Comparison of ENCODE assay signal across 10 cellular contexts in the genomic region with DNA sequence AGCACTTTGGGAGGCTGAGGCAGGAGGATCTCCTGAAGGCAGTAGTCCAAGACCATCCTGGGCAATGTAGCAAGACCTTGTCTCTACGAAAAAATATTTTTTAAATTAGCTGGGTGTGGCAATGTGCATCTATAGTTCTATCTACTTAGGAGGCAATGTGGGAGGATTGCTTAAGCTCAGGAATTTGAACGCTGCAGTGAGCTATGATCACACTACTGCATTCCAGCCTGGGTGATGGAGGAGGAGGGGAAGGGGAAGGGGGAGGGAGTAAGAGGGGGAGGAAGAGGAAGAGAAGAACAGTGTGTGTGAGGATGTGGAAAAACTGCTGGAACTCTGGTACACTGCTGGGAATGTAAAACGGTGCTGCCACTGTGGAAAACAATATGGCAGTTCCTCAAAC. TPM values are rescaled to one million over a fixed set of nuclear protein-coding genes. Genes with fewer than 3 reads are reported as not detected.
DNase-seq lines count a peak whose midpoint lies in the region; TF ChIP-seq lines count a peak whose summit lies in the region.
"Had no signal": no experiment of that assay in that cellular context is flagged by ENCODE, and none has a peak within 500 bp of the region (broad histone marks: within the 10 kb centered on the region; RNA-seq: fewer than 3 reads in every experiment).

No MANE protein-coding gene starts in this region.

- H2BK15ac ChIP-seq in mesenchymal stem cell (ENCODE audit: low read depth, poor library complexity, severe bottlenecking) = no peak overlapping the region

- peaks cover 5% of the 10 kb centered on the region for H3K79me1 ChIP-seq in mesenchymal stem cell (replicated peaks; ENCODE audit: low read length, poor library complexity, severe bottlenecking)

- peak overlapping the region in 1 of 2 experiments; percentile 82 for H3K4ac ChIP-seq in mesenchymal stem cell (ENCODE audit: low read depth in 1 of 2, low read length in 2 of 2)

- WGBS in mesenchymal stem cell = 24% methylated on average over 3 of the region's 3 CpGs

- intact Hi-C loops in MCF 10A (cut with micrococcal nuclease) (no loop called here), breast epithelium (cut with DNase I; ENCODE audit: low total_unique reads) (no loop called here), uterus (cut with DNase I; ENCODE audit: low total_unique reads) (no loop called here)
- intact Hi-C loops in activated CD4-positive, alpha-beta T cell treated with anti-CD3 and anti-CD28 coated beads, Interleukin-2, amount 10 ng/mL, durations not matched to agents 24 days and 14 days (cut with micrococcal nuclease) = no loop called here
- intact Hi-C loops in activated T-helper 2 cell treated with anti-CD3 and anti-CD28 coated beads, Interferon-gamma antibody, Interleukin-2, Interleukin-4, amounts not matched to agents 10 μg/mL and 5 μg/mL and 100 μg/mL, durations not matched to agents 14 hours and 24 hours and 36 hours (cut with micrococcal nuclease) = no loop called here
- intact Hi-C loops in activated naive CD4-positive, alpha-beta T cell treated with anti-CD3 and anti-CD28 coated beads for 36 hours (cut with micrococcal nuclease) = no loop called here

- peak overlapping the region in 1 of 2 experiments; percentile 48 for H3K14ac ChIP-seq in mesenchymal stem cell (ENCODE audit: low read length in 2 of 2)

- peak overlapping the region in 1 of 2 donors; percentile 61 for H3K27ac ChIP-seq in breast epithelium
- H3K27ac ChIP-seq in duodenal mucosa (ENCODE audit: low read depth, low read length) = peak overlapping the region; percentile 32
- H3K27ac ChIP-seq in mesenchymal stem cell (ENCODE audit: low read length, poor library complexity, severe bottlenecking) = peak overlapping the region; percentile 46
- peak overlapping the region; percentile 61 to 66 for H3K27ac ChIP-seq in uterus

- TF ChIP-seq POLR2A in breast epithelium (IDR thresholded peaks at IDR 0.05) = no peak
- no peak for TF ChIP-seq POLR2A in uterus (IDR thresholded peaks at IDR 0.05)

- peak overlapping the region; percentile 76 for H2AK5ac ChIP-seq in mesenchymal stem cell (ENCODE audit: low read length, severe bottlenecking)

- H3K4me1 ChIP-seq in breast epithelium (no peaks in the 10 kb centered on the region), duodenal mucosa (ENCODE audit: control insufficient read depth in 1 of 2, insufficient read depth in 2 of 2, low read length in 2 of 2) (no peaks in the 10 kb centered on the region), mesenchymal stem cell (ENCODE audit: control insufficient read depth, insufficient read depth, low read depth, low read length) (peaks cover 6% of the 10 kb centered on the region), uterus (no peaks in the 10 kb centered on the region)
- H3K4me1 ChIP-seq: BE2C had no signal

- no peak overlapping the region for H4K91ac ChIP-seq in mesenchymal stem cell (ENCODE audit: low read length)

- POLR2A ChIA-PET in MCF 10A (lab: Yijun Ruan, JAX) = interaction anchor here (0.6 to 2.0 kb wide), 5 partner anchors 12 to 123 kb away, joined by 3 to 9 read pairs (median 5); a partner anchor contains a TSS

- no peak overlapping the region for H2BK5ac ChIP-seq in mesenchymal stem cell (ENCODE audit: low read depth, low read length, poor library complexity, severe bottlenecking)

- CTCF ChIA-PET in MCF 10A (lab: Yijun Ruan, JAX) = interaction anchor here (1.1 kb wide), 1 partner anchor 10 kb away, joined by 5 read pairs; no protein-coding TSS in a partner anchor
- CTCF ChIA-PET in activated naive CD4-positive, alpha-beta T cell treated with anti-CD3 and anti-CD28 coated beads for 36 hours (lab: Charles Lee) = no interaction called here

- no peak overlapping the region for H3K9ac ChIP-seq in duodenal mucosa (ENCODE audit: low read depth in 1 of 2, low read length in 2 of 2)
- peak overlapping the region; percentile 34 for H3K9ac ChIP-seq in mesenchymal stem cell (ENCODE audit: low read length)

- H3K18ac ChIP-seq in mesenchymal stem cell (ENCODE audit: low read depth in 1 of 2, low read length in 2 of 2) = peak overlapping the region in 1 of 2 experiments; percentile 37

- peaks cover 4% of the 10 kb centered on the region for H3K36me3 Mint-ChIP-seq in MCF 10A (ENCODE audit: insufficient read depth, unreplicated experiment)
- peaks cover 19% of the 10 kb centered on the region for H3K36me3 Mint-ChIP-seq in activated CD4-positive, alpha-beta T cell treated with anti-CD3 and anti-CD28 coated beads, Interleukin-2, amount 10 ng/mL, durations not matched to agents 24 days and 14 days (ENCODE audit: low read depth)
- peaks cover 10% of the 10 kb centered on the region for H3K36me3 Mint-ChIP-seq in activated T-helper 2 cell treated with anti-CD3 and anti-CD28 coated beads, Interferon-gamma antibody, Interleukin-2, Interleukin-4, amounts not matched to agents 10 μg/mL and 5 μg/mL and 100 μg/mL, durations not matched to agents 14 hours and 24 hours and 36 hours (ENCODE audit: low read depth)
- H3K36me3 Mint-ChIP-seq in activated naive CD4-positive, alpha-beta T cell treated with anti-CD3 and anti-CD28 coated beads for 36 hours (ENCODE audit: low read depth) = peaks cover 12% of the 10 kb centered on the region

- H3K36me3 ChIP-seq in breast epithelium (no peaks in the 10 kb centered on the region), duodenal mucosa (ENCODE audit: control insufficient read depth in 1 of 2, insufficient read depth in 2 of 2, low read length in 2 of 2) (no peaks in the 10 kb centered on the region), mesenchymal stem cell (ENCODE audit: control insufficient read depth in 1 of 2, insufficient read depth in 2 of 2, low read depth in 1 of 2, low read length in 2 of 2) (peaks cover 8 to 11% of the 10 kb centered on the region in 2 experiments), uterus (no peaks in the 10 kb centered on the region)

- H2BK12ac ChIP-seq in mesenchymal stem cell (ENCODE audit: low read length in 2 of 2) = no peak overlapping the region

- no peak overlapping the region for H2AFZ ChIP-seq in mesenchymal stem cell (ENCODE audit: low read depth, low read length)

- no peaks in the 10 kb centered on the region for H3K9me3 ChIP-seq in breast epithelium
- H3K9me3 ChIP-seq in duodenal mucosa (ENCODE audit: control insufficient read depth in 1 of 2, low read length in 2 of 2) = no peaks in the 10 kb centered on the region
- H3K9me3 ChIP-seq in mesenchymal stem cell (ENCODE audit: control insufficient read depth, low read length) = no peaks in the 10 kb centered on the region
- H3K9me3 ChIP-seq in uterus = no peaks in the 10 kb centered on the region
- H3K9me3 ChIP-seq: BE2C had no signal

- H3K23ac ChIP-seq in mesenchymal stem cell (ENCODE audit: low read length in 2 of 2) = no peak overlapping the region

- no peak overlapping the region for H3K4me3 Mint-ChIP-seq in MCF 10A (ENCODE audit: unreplicated experiment)
- no peak overlapping the region for H3K4me3 Mint-ChIP-seq in activated CD4-positive, alpha-beta T cell treated with anti-CD3 and anti-CD28 coated beads, Interleukin-2, amount 10 ng/mL, durations not matched to agents 24 days and 14 days
- H3K4me3 Mint-ChIP-seq in activated T-helper 2 cell treated with anti-CD3 and anti-CD28 coated beads, Interferon-gamma antibody, Interleukin-2, Interleukin-4, amounts not matched to agents 10 μg/mL and 5 μg/mL and 100 μg/mL, durations not matched to agents 14 hours and 24 hours and 36 hours (ENCODE audit: low read depth) = no peak overlapping the region
- no peak overlapping the region for H3K4me3 Mint-ChIP-seq in activated naive CD4-positive, alpha-beta T cell treated with anti-CD3 and anti-CD28 coated beads for 36 hours
- H3K4me3 Mint-ChIP-seq: activated CD8-positive, alpha-beta T cell treated with anti-CD3 and anti-CD28 coated beads, Interleukin-2, amount 10 ng/mL, durations not matched to agents 7 days and 5 days had no signal

- H3K9me3 Mint-ChIP-seq in MCF 10A (ENCODE audit: unreplicated experiment) = no peaks in the 10 kb centered on the region
- no peaks in the 10 kb centered on the region for H3K9me3 Mint-ChIP-seq in activated CD4-positive, alpha-beta T cell treated with anti-CD3 and anti-CD28 coated beads, Interleukin-2, amount 10 ng/mL, durations not matched to agents 24 days and 14 days
- H3K9me3 Mint-ChIP-seq in activated T-helper 2 cell treated with anti-CD3 and anti-CD28 coated beads, Interferon-gamma antibody, Interleukin-2, Interleukin-4, amounts not matched to agents 10 μg/mL and 5 μg/mL and 100 μg/mL, durations not matched to agents 14 hours and 24 hours and 36 hours = no peaks in the 10 kb centered on the region
- H3K9me3 Mint-ChIP-seq in activated naive CD4-positive, alpha-beta T cell treated with anti-CD3 and anti-CD28 coated beads for 36 hours = no peaks in the 10 kb centered on the region

- H4K8ac ChIP-seq in mesenchymal stem cell (ENCODE audit: low read length) = no peak overlapping the region

- no peaks in the 10 kb centered on the region for H3K27me3 Mint-ChIP-seq in MCF 10A (ENCODE audit: insufficient read depth, unreplicated experiment)
- H3K27me3 Mint-ChIP-seq in activated CD4-positive, alpha-beta T cell treated with anti-CD3 and anti-CD28 coated beads, Interleukin-2, amount 10 ng/mL, durations not matched to agents 24 days and 14 days = no peaks in the 10 kb centered on the region
- no peaks in the 10 kb centered on the region for H3K27me3 Mint-ChIP-seq in activated T-helper 2 cell treated with anti-CD3 and anti-CD28 coated beads, Interferon-gamma antibody, Interleukin-2, Interleukin-4, amounts not matched to agents 10 μg/mL and 5 μg/mL and 100 μg/mL, durations not matched to agents 14 hours and 24 hours and 36 hours (ENCODE audit: low read depth)
- H3K27me3 Mint-ChIP-seq in activated naive CD4-positive, alpha-beta T cell treated with anti-CD3 and anti-CD28 coated beads for 36 hours (ENCODE audit: low read depth) = no peaks in the 10 kb centered on the region

- no peaks in the 10 kb centered on the region for H3K27me3 ChIP-seq in breast epithelium
- H3K27me3 ChIP-seq in duodenal mucosa (ENCODE audit: control insufficient read depth in 1 of 2, insufficient read depth in 2 of 2, low read length in 2 of 2) = no peaks in the 10 kb centered on the region
- H3K27me3 ChIP-seq in mesenchymal stem cell (ENCODE audit: control insufficient read depth in 1 of 2, insufficient read depth in 1 of 2, low read length in 2 of 2) = no peaks in the 10 kb centered on the region
- H3K27me3 ChIP-seq in uterus = no peaks in the 10 kb centered on the region
- H3K27me3 ChIP-seq: BE2C had no signal

- H3K27ac Mint-ChIP-seq in MCF 10A (ENCODE audit: low read depth, unreplicated experiment) = peak overlapping the region; percentile 66
- H3K27ac Mint-ChIP-seq in activated CD4-positive, alpha-beta T cell treated with anti-CD3 and anti-CD28 coated beads, Interleukin-2, amount 10 ng/mL, durations not matched to agents 24 days and 14 days = no peak overlapping the region
- no peak overlapping the region for H3K27ac Mint-ChIP-seq in activated T-helper 2 cell treated with anti-CD3 and anti-CD28 coated beads, Interferon-gamma antibody, Interleukin-2, Interleukin-4, amounts not matched to agents 10 μg/mL and 5 μg/mL and 100 μg/mL, durations not matched to agents 14 hours and 24 hours and 36 hours
- no peak overlapping the region for H3K27ac Mint-ChIP-seq in activated naive CD4-positive, alpha-beta T cell treated with anti-CD3 and anti-CD28 coated beads for 36 hours
- H3K27ac Mint-ChIP-seq: activated CD8-positive, alpha-beta T cell treated with anti-CD3 and anti-CD28 coated beads, Interleukin-2, amount 10 ng/mL, durations not matched to agents 7 days and 5 days had no signal

- H2BK120ac ChIP-seq in mesenchymal stem cell (ENCODE audit: low read depth, low read length) = peak overlapping the region; percentile 71

- peaks cover 36% of the 10 kb centered on the region for H3K4me1 Mint-ChIP-seq in MCF 10A (ENCODE audit: insufficient read depth, unreplicated experiment)
- H3K4me1 Mint-ChIP-seq in activated CD4-positive, alpha-beta T cell treated with anti-CD3 and anti-CD28 coated beads, Interleukin-2, amount 10 ng/mL, durations not matched to agents 24 days and 14 days = peaks cover 6% of the 10 kb centered on the region
- H3K4me1 Mint-ChIP-seq in activated T-helper 2 cell treated with anti-CD3 and anti-CD28 coated beads, Interferon-gamma antibody, Interleukin-2, Interleukin-4, amounts not matched to agents 10 μg/mL and 5 μg/mL and 100 μg/mL, durations not matched to agents 14 hours and 24 hours and 36 hours (ENCODE audit: low read depth) = peaks cover 6% of the 10 kb centered on the region
- H3K4me1 Mint-ChIP-seq in activated naive CD4-positive, alpha-beta T cell treated with anti-CD3 and anti-CD28 coated beads for 36 hours (ENCODE audit: low read depth) = peaks cover 6% of the 10 kb centered on the region

- no peak overlapping the region for H3K4me3 ChIP-seq in breast epithelium
- no peak overlapping the region for H3K4me3 ChIP-seq in duodenal mucosa (ENCODE audit: low read depth in 1 of 2, low read length in 2 of 2)
- no peak overlapping the region for H3K4me3 ChIP-seq in mesenchymal stem cell (ENCODE audit: insufficient read depth in 1 of 2, low read depth in 1 of 2, low read length in 2 of 2)
- no peak overlapping the region for H3K4me3 ChIP-seq in uterus

- BruUV-seq in MCF 10A (replicated peaks; lab: Mats Ljungman, UMichigan) = no TSS peak

- DNase-seq in MCF 10A (ENCODE audit: unreplicated experiment) (peak; percentile 77), breast epithelium (ENCODE audit: low spot score in 2 of 2) (no peak), mesenchymal stem cell (peak; percentile 76), uterus (peak; percentile 37 to 63)
- no peak for DNase-seq in activated CD4-positive, alpha-beta T cell treated with anti-CD3 and anti-CD28 coated beads, Interleukin-2, amount 10 ng/mL, durations not matched to agents 24 days and 14 days
- DNase-seq in activated T-helper 2 cell treated with anti-CD3 and anti-CD28 coated beads, Interferon-gamma antibody, Interleukin-2, Interleukin-4, amounts not matched to agents 10 μg/mL and 5 μg/mL and 100 μg/mL, durations not matched to agents 14 hours and 24 hours and 36 hours (ENCODE audit: low spot score) = no peak
- DNase-seq in activated naive CD4-positive, alpha-beta T cell treated with anti-CD3 and anti-CD28 coated beads for 36 hours = no peak
- DNase-seq: activated CD8-positive, alpha-beta T cell treated with anti-CD3 and anti-CD28 coated beads, Interleukin-2, amount 10 ng/mL, durations not matched to agents 7 days and 5 days; BE2C had no signal

- no peak overlapping the region for H3K4me2 ChIP-seq in mesenchymal stem cell (ENCODE audit: low read length, poor library complexity, severe bottlenecking)

- TF ChIP-seq CTCF in MCF 10A (IDR thresholded peaks at IDR 0.05; ENCODE audit: unreplicated experiment) = no peak
- TF ChIP-seq CTCF in breast epithelium (IDR thresholded peaks at IDR 0.05) = no peak
- TF ChIP-seq CTCF in uterus (IDR thresholded peaks at IDR 0.05) = no peak

RNA-seq across cellular contexts. Expression of a gene that starts 9.2 kb away (rescaled TPM):
- total RNA-seq in MCF 10A (2022) (1.2 and 2.3 TPM in 2 replicates), breast epithelium (10 to 100 TPM in 1 of 3 donors, 1 to 10 TPM in 2; 7.5 to 13.4 (median 7.6) TPM), uterus (10 to 100 TPM in 3 of 4 donors, 1 to 10 TPM in 1; 4.4 to 82.5 (median 34.8) TPM)
- polyA plus RNA-seq in mesenchymal stem cell (2013, experiment 1 of 2) = 66.5 TPM
- polyA plus RNA-seq in mesenchymal stem cell (2013, experiment 2 of 2) = 62.3 TPM
- total RNA-seq in activated CD4-positive, alpha-beta T cell treated with anti-CD3 and anti-CD28 coated beads, Interleukin-2, amount 10 ng/mL, durations not matched to agents 24 days and 14 days = 0.96 and 1.6 TPM in 2 replicates
- 1.9 and 2.4 TPM in 2 replicates for total RNA-seq in activated T-helper 2 cell treated with anti-CD3 and anti-CD28 coated beads, Interferon-gamma antibody, Interleukin-2, Interleukin-4, amounts not matched to agents 10 μg/mL and 5 μg/mL and 100 μg/mL, durations not matched to agents 14 hours and 24 hours and 36 hours
- total RNA-seq in activated naive CD4-positive, alpha-beta T cell treated with anti-CD3 and anti-CD28 coated beads for 36 hours = under 1 TPM in 1 of 2 experiments, not detected in 1; 0.15 TPM

RNA-seq across cellular contexts. Expression of a gene that starts 12.3 kb away (rescaled TPM):
- total RNA-seq in MCF 10A (2022) (4.0 and 4.7 TPM in 2 replicates), breast epithelium (10 to 100 TPM in 2 of 3 donors, 1 to 10 TPM in 1; 8.6 to 11.0 (median 10.2) TPM), uterus (1 to 10 TPM in 3 of 4 donors, not detected in 1; 4.6 to 6.5 (median 6.2) TPM)
- polyA plus RNA-seq in mesenchymal stem cell (2013, experiment 1 of 2) = 8.0 TPM
- polyA plus RNA-seq in mesenchymal stem cell (2013, experiment 2 of 2) = 7.4 TPM
- total RNA-seq in activated CD4-positive, alpha-beta T cell treated with anti-CD3 and anti-CD28 coated beads, Interleukin-2, amount 10 ng/mL, durations not matched to agents 24 days and 14 days = 1.5 and 2.0 TPM in 2 replicates
- 1.8 and 2.2 TPM in 2 replicates for total RNA-seq in activated T-helper 2 cell treated with anti-CD3 and anti-CD28 coated beads, Interferon-gamma antibody, Interleukin-2, Interleukin-4, amounts not matched to agents 10 μg/mL and 5 μg/mL and 100 μg/mL, durations not matched to agents 14 hours and 24 hours and 36 hours
- 1 to 10 TPM; 1.1 to 1.2 TPM for total RNA-seq in activated naive CD4-positive, alpha-beta T cell treated with anti-CD3 and anti-CD28 coated beads for 36 hours

RNA-seq across cellular contexts. Expression of a gene that starts 12.9 kb away (rescaled TPM):
- 5.2 and 6.2 TPM in 2 replicates for total RNA-seq in MCF 10A (2022)
- under 1 TPM; 0.59 to 0.98 (median 0.80) TPM for total RNA-seq in breast epithelium
- polyA plus RNA-seq in mesenchymal stem cell (2013, experiment 1 of 2) = 1.6 TPM
- polyA plus RNA-seq in mesenchymal stem cell (2013, experiment 2 of 2) = 1.6 TPM
- total RNA-seq in uterus = 1 to 10 TPM in 2 of 4 donors, not detected in 2; 2.4 to 5.8 TPM
- 24.9 and 25.9 TPM in 2 replicates for total RNA-seq in activated CD4-positive, alpha-beta T cell treated with anti-CD3 and anti-CD28 coated beads, Interleukin-2, amount 10 ng/mL, durations not matched to agents 24 days and 14 days
- total RNA-seq in activated T-helper 2 cell treated with anti-CD3 and anti-CD28 coated beads, Interferon-gamma antibody, Interleukin-2, Interleukin-4, amounts not matched to agents 10 μg/mL and 5 μg/mL and 100 μg/mL, durations not matched to agents 14 hours and 24 hours and 36 hours = 22.3 and 22.5 TPM in 2 replicates
- total RNA-seq in activated naive CD4-positive, alpha-beta T cell treated with anti-CD3 and anti-CD28 coated beads for 36 hours = 10 to 100 TPM; 23.7 to 25.6 TPM

RNA-seq across cellular contexts. Expression of a gene that starts 27.8 kb away (rescaled TPM):
- 16.5 and 20.9 TPM in 2 replicates for total RNA-seq in MCF 10A (2022)
- 10 to 100 TPM; 18.0 to 23.0 (median 20.3) TPM for total RNA-seq in breast epithelium
- polyA plus RNA-seq in mesenchymal stem cell (2013, experiment 1 of 2) = 26.7 TPM
- polyA plus RNA-seq in mesenchymal stem cell (2013, experiment 2 of 2) = 24.3 TPM
- total RNA-seq in uterus = 10 to 100 TPM; 10.0 to 18.5 (median 17.0) TPM
- 46.1 and 50.7 TPM in 2 replicates for total RNA-seq in activated CD4-positive, alpha-beta T cell treated with anti-CD3 and anti-CD28 coated beads, Interleukin-2, amount 10 ng/mL, durations not matched to agents 24 days and 14 days
- 49.9 and 54.3 TPM in 2 replicates for total RNA-seq in activated T-helper 2 cell treated with anti-CD3 and anti-CD28 coated beads, Interferon-gamma antibody, Interleukin-2, Interleukin-4, amounts not matched to agents 10 μg/mL and 5 μg/mL and 100 μg/mL, durations not matched to agents 14 hours and 24 hours and 36 hours
- total RNA-seq in activated naive CD4-positive, alpha-beta T cell treated with anti-CD3 and anti-CD28 coated beads for 36 hours = 10 to 100 TPM; 36.9 to 37.8 TPM

RNA-seq across cellular contexts. Expression of a gene that starts 33.2 kb away (rescaled TPM):
- total RNA-seq in MCF 10A (2022) = 0.14 and 0.91 TPM in 2 replicates
- total RNA-seq in breast epithelium = 10 to 100 TPM in 1 of 3 donors, 1 to 10 TPM in 1, under 1 TPM in 1; 0.16 to 15.5 (median 9.5) TPM
- 0.21 TPM for polyA plus RNA-seq in mesenchymal stem cell (2013, experiment 1 of 2)
- polyA plus RNA-seq in mesenchymal stem cell (2013, experiment 2 of 2) = 0.07 TPM
- total RNA-seq in uterus = 1 to 10 TPM in 1 of 4 donors, under 1 TPM in 1, not detected in 2; 0.24 to 1.7 TPM
- total RNA-seq in activated CD4-positive, alpha-beta T cell treated with anti-CD3 and anti-CD28 coated beads, Interleukin-2, amount 10 ng/mL, durations not matched to agents 24 days and 14 days = 2.2 and 2.9 TPM in 2 replicates
- 1.9 and 2.6 TPM in 2 replicates for total RNA-seq in activated T-helper 2 cell treated with anti-CD3 and anti-CD28 coated beads, Interferon-gamma antibody, Interleukin-2, Interleukin-4, amounts not matched to agents 10 μg/mL and 5 μg/mL and 100 μg/mL, durations not matched to agents 14 hours and 24 hours and 36 hours
- 1 to 10 TPM; 1.1 to 2.1 TPM for total RNA-seq in activated naive CD4-positive, alpha-beta T cell treated with anti-CD3 and anti-CD28 coated beads for 36 hours

Comparison
In these comparisons a context has a peak if more than half of its experiments do, and no peak if none do; other contexts are left out.
1. DNase-seq: peak in MCF 10A (single experiment), mesenchymal stem cell (single experiment) and uterus (2 of 2); none in breast epithelium (0 of 2), activated CD4-positive, alpha-beta T cell treated with anti-CD3 and anti-CD28 coated beads, Interleukin-2, amount 10 ng/mL, durations not matched to agents 24 days and 14 days (single experiment), activated T-helper 2 cell treated with anti-CD3 and anti-CD28 coated beads, Interferon-gamma antibody, Interleukin-2, Interleukin-4, amounts not matched to agents 10 μg/mL and 5 μg/mL and 100 μg/mL, durations not matched to agents 14 hours and 24 hours and 36 hours (single experiment) and activated naive CD4-positive, alpha-beta T cell treated with anti-CD3 and anti-CD28 coated beads for 36 hours (single experiment).